ENCODE assay signal across 1 cellular context in genomic region chr5:77015938-77016569, GRCh38.
A peak's percentile ranks its signal among the peaks of the same experiment; 100 is the strongest.
TF ChIP-seq lines count a peak whose summit lies in the region.

No MANE protein-coding gene starts in this region.

TF ChIP-seq in HepG2, 621 proteins besides CTCF, POLR2A, EP300 and RAD21 (continued from another document):
- TF ChIP-seq ZNF136 (CRISPR knock-in tag; IDR thresholded peaks at IDR 0.05; ENCODE audit: low read depth) (no peak), SALL2 (CRISPR knock-in tag; IDR thresholded peaks at IDR 0.05) (no peak), PCBP1 (IDR thresholded peaks at IDR 0.05; ENCODE audit: borderline replicate concordance, low read depth, low read length) (no peak), MEIS2 (CRISPR knock-in tag; IDR thresholded peaks at IDR 0.05) (no peak), HNF4G (IDR thresholded peaks at IDR 0.05; ENCODE audit: borderline replicate concordance, low read depth, low read length) (no peak), HNF4G (CRISPR knock-in tag; IDR thresholded peaks at IDR 0.05; ENCODE audit: borderline replicate concordance, low read depth) (no peak), SMC3 (IDR thresholded peaks at IDR 0.05; ENCODE audit: low read length) (peak; percentile 30; the same call in 1 of the 2 replicates), KMT2B (CRISPR knock-in tag; IDR thresholded peaks at IDR 0.05) (no peak), STAG1 (CRISPR knock-in tag; IDR thresholded peaks at IDR 0.05) (peak; percentile 63)
- TF ChIP-seq, protein P1, sequence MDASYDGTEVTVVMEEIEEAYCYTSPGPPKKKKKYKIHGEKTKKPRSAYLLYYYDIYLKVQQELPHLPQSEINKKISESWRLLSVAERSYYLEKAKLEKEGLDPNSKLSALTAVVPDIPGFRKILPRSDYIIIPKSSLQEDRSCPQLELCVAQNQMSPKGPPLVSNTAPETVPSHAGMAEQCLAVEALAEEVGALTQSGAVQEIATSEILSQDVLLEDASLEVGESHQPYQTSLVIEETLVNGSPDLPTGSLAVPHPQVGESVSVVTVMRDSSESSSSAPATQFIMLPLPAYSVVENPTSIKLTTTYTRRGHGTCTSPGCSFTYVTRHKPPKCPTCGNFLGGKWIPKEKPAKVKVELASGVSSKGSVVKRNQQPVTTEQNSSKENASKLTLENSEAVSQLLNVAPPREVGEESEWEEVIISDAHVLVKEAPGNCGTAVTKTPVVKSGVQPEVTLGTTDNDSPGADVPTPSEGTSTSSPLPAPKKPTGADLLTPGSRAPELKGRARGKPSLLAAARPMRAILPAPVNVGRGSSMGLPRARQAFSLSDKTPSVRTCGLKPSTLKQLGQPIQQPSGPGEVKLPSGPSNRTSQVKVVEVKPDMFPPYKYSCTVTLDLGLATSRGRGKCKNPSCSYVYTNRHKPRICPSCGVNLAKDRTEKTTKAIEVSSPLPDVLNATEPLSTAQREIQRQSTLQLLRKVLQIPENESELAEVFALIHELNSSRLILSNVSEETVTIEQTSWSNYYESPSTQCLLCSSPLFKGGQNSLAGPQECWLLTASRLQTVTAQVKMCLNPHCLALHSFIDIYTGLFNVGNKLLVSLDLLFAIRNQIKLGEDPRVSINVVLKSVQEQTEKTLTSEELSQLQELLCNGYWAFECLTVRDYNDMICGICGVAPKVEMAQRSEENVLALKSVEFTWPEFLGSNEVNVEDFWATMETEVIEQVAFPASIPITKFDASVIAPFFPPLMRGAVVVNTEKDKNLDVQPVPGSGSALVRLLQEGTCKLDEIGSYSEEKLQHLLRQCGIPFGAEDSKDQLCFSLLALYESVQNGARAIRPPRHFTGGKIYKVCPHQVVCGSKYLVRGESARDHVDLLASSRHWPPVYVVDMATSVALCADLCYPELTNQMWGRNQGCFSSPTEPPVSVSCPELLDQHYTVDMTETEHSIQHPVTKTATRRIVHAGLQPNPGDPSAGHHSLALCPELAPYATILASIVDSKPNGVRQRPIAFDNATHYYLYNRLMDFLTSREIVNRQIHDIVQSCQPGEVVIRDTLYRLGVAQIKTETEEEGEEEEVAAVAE (CRISPR knock-in tag; IDR thresholded peaks at IDR 0.05; ENCODE audit: borderline replicate concordance): no peak
- TF ChIP-seq, protein P2, sequence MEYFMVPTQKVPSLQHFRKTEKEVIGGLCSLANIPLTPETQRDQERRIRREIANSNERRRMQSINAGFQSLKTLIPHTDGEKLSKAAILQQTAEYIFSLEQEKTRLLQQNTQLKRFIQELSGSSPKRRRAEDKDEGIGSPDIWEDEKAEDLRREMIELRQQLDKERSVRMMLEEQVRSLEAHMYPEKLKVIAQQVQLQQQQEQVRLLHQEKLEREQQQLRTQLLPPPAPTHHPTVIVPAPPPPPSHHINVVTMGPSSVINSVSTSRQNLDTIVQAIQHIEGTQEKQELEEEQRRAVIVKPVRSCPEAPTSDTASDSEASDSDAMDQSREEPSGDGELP (IDR thresholded peaks at IDR 0.05; ENCODE audit: borderline replicate concordance, low read depth): no peak
- TF ChIP-seq, protein P3, sequence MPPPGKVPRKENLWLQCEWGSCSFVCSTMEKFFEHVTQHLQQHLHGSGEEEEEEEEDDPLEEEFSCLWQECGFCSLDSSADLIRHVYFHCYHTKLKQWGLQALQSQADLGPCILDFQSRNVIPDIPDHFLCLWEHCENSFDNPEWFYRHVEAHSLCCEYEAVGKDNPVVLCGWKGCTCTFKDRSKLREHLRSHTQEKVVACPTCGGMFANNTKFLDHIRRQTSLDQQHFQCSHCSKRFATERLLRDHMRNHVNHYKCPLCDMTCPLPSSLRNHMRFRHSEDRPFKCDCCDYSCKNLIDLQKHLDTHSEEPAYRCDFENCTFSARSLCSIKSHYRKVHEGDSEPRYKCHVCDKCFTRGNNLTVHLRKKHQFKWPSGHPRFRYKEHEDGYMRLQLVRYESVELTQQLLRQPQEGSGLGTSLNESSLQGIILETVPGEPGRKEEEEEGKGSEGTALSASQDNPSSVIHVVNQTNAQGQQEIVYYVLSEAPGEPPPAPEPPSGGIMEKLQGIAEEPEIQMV (CRISPR knock-in tag; IDR thresholded peaks at IDR 0.05; ENCODE audit: low read depth): no peak
- TF ChIP-seq, protein P4, sequence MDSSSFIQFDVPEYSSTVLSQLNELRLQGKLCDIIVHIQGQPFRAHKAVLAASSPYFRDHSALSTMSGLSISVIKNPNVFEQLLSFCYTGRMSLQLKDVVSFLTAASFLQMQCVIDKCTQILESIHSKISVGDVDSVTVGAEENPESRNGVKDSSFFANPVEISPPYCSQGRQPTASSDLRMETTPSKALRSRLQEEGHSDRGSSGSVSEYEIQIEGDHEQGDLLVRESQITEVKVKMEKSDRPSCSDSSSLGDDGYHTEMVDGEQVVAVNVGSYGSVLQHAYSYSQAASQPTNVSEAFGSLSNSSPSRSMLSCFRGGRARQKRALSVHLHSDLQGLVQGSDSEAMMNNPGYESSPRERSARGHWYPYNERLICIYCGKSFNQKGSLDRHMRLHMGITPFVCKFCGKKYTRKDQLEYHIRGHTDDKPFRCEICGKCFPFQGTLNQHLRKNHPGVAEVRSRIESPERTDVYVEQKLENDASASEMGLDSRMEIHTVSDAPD (CRISPR knock-in tag; IDR thresholded peaks at IDR 0.05): no peak
